9 cellular contexts compared by ENCODE assay signal in the genomic region with DNA sequence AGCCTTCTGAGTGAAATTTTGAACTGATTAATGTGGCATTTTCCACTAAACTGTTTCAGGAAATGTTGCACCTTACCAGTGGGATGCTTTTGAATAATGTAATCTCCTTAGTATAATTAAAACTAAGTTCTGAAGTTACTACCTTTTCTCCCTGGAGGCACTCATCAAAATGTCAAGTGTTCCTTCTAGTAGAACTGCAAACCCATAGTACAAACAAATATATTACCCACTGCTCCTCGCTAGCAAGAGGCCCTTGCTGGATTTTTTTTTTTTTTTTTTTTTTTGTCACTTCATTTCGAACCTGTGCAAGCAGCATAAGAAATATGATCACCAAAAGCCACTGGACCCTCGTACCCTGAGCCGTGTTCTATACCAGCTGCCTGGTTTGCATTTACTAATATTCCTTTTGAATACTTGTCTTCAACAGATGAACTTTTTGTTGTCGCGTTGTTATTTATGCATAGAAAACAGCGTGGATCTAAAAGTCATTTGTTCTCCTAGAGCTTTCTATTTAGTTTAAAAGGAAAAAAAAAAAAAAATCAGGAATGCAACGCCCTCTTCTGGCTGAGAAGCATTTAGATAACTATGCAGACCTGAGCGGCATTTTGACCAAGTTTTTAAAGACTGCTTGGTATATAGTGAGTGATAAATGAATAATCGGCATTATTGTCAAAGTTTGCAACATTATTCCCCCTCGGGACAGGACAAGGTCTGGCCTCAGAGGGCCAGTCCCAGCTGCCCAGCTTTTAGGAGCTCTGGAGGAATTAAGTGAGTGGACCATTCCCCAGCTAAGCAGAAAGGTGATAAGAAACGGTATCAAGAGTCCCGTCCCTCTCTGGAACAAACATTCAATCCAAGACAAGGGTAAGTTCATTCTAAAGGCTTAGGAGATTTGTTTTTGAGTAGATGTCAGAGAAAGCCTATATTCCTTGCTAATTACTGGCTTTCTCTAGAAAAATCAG.
DNase-seq lines count a peak whose midpoint lies in the region; ATAC-seq and TF ChIP-seq lines count a peak whose summit lies in the region.
"Had no signal": no experiment of that assay in that cellular context is flagged by ENCODE, and none has a peak within 500 bp of the region (broad histone marks: within the 10 kb centered on the region; RNA-seq: fewer than 3 reads in every experiment).

No MANE protein-coding gene starts in this region.

- H3K27ac Mint-ChIP-seq in CD8-positive, alpha-beta memory T cell, result no peak overlapping the region
- H3K27ac Mint-ChIP-seq: memory B cell had no signal

- no peak overlapping the region for H3K4me3 Mint-ChIP-seq in CD8-positive, alpha-beta memory T cell
- H3K4me3 Mint-ChIP-seq: memory B cell had no signal

- no peaks in the 10 kb centered on the region for H3K4me1 Mint-ChIP-seq in CD8-positive, alpha-beta memory T cell
- H3K4me1 Mint-ChIP-seq: memory B cell had no signal

- H3K9me3 ChIP-seq in right lobe of liver, result no peaks in the 10 kb centered on the region
- H3K9me3 ChIP-seq in CD8-positive, alpha-beta memory T cell (ENCODE audit: low read length), result no peaks in the 10 kb centered on the region

- POLR2A ChIA-PET in CD8-positive, alpha-beta memory T cell (lab: Charles Lee), result no interaction called here

- TF ChIP-seq RAD21 in Ishikawa (IDR thresholded peaks at IDR 0.05; ENCODE audit: low read depth), result peak; percentile 43

- H3K27me3 ChIP-seq in right lobe of liver, result no peaks in the 10 kb centered on the region
- H3K27me3 ChIP-seq in CD8-positive, alpha-beta memory T cell (ENCODE audit: insufficient read depth, low read length, poor library complexity, severe bottlenecking), result no peaks in the 10 kb centered on the region

- WGBS in right lobe of liver (ENCODE audit: insufficient coverage, low coverage, low lambda C conversion rate, missing lambda C conversion rate), result 12% methylated on average over 13 of the region's 13 CpGs

- no peak for TF ChIP-seq EP300 in Ishikawa (IDR thresholded peaks at IDR 0.05; ENCODE audit: borderline replicate concordance)

- TF ChIP-seq CTCF in right lobe of liver (IDR thresholded peaks at IDR 0.05), result peak in 3 of 4 donors; percentile 40 to 48 (median 41)

- no peak overlapping the region for H3K4me3 ChIP-seq in right lobe of liver
- no peak overlapping the region for H3K4me3 ChIP-seq in CD8-positive, alpha-beta memory T cell (ENCODE audit: low read length)

- DNase-seq in Caki2 (ENCODE audit: low read depth) (peak; percentile 6), amniotic epithelial cell (ENCODE audit: low read depth) (peak; percentile 20), right lobe of liver (no peak), T-helper 9 cell (no peak), HK-2 (ENCODE audit: unreplicated experiment) (no peak)
- DNase-seq in CD8-positive, alpha-beta memory T cell, result no peak

- no peaks in the 10 kb centered on the region for H3K36me3 Mint-ChIP-seq in CD8-positive, alpha-beta memory T cell
- H3K36me3 Mint-ChIP-seq: memory B cell had no signal

- peaks cover 0 to 2% (median 0%) of the 10 kb centered on the region in 5 donors for H3K9me3 Mint-ChIP-seq in CD8-positive, alpha-beta memory T cell
- H3K9me3 Mint-ChIP-seq: memory B cell had no signal

- peak in 2 of 4 donors; percentile 33 to 40 for ATAC-seq in right lobe of liver
- no peak for ATAC-seq in HG02973 (IDR thresholded peaks at IDR 0.05; ENCODE audit: unreplicated experiment)

- H3K27ac ChIP-seq in right lobe of liver, result no peak overlapping the region
- H3K27ac ChIP-seq in CD8-positive, alpha-beta memory T cell (ENCODE audit: low read depth, low read length), result no peak overlapping the region

- CTCF ChIA-PET in CD8-positive, alpha-beta memory T cell (lab: Charles Lee), result no interaction called here

- TF ChIP-seq POLR2A in right lobe of liver (IDR thresholded peaks at IDR 0.05), result no peak

- intact Hi-C loops in right lobe of liver (cut with DNase I), result no loop called here

- no peaks in the 10 kb centered on the region for H3K4me1 ChIP-seq in right lobe of liver
- no peaks in the 10 kb centered on the region for H3K4me1 ChIP-seq in CD8-positive, alpha-beta memory T cell (ENCODE audit: insufficient read depth, low read length)

- in situ Hi-C loops in Caki2 (cut with HindIII; ENCODE audit: low pct_unique_long_range_greater_than_20kb, low sequenced_read_pairs), result no loop called here

- H3K27me3 Mint-ChIP-seq in CD8-positive, alpha-beta memory T cell, result peaks cover 27 to 62% of the 10 kb centered on the region in 2 donors

- no peaks in the 10 kb centered on the region for H3K36me3 ChIP-seq in right lobe of liver
- H3K36me3 ChIP-seq in CD8-positive, alpha-beta memory T cell (ENCODE audit: insufficient read depth, low read length), result no peaks in the 10 kb centered on the region

TF ChIP-seq in Ishikawa, 13 proteins besides CTCF, POLR2A, EP300 and RAD21:
- TF ChIP-seq TCF12 (IDR thresholded peaks at IDR 0.05; ENCODE audit: low read depth) (no peak), TEAD4 (IDR thresholded peaks at IDR 0.05) (no peak), ZBTB7A (IDR thresholded peaks at IDR 0.05; ENCODE audit: low read depth) (no peak), REST (IDR thresholded peaks at IDR 0.05; ENCODE audit: low read depth) (no peak), TAF1 (IDR thresholded peaks at IDR 0.05; ENCODE audit: low read depth) (no peak), FOXM1 (IDR thresholded peaks at IDR 0.05; ENCODE audit: borderline replicate concordance, low read depth) (no peak), CREB1 (IDR thresholded peaks at IDR 0.05; ENCODE audit: low read depth) (no peak), NFIC (IDR thresholded peaks at IDR 0.05) (no peak), YY1 (IDR thresholded peaks at IDR 0.05; ENCODE audit: low read depth) (no peak), CEBPB (IDR thresholded peaks at IDR 0.05) (no peak), EGR1 (IDR thresholded peaks at IDR 0.05) (no peak)
- TF ChIP-seq, protein P1, sequence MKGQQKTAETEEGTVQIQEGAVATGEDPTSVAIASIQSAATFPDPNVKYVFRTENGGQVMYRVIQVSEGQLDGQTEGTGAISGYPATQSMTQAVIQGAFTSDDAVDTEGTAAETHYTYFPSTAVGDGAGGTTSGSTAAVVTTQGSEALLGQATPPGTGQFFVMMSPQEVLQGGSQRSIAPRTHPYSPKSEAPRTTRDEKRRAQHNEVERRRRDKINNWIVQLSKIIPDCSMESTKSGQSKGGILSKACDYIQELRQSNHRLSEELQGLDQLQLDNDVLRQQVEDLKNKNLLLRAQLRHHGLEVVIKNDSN (IDR thresholded peaks at IDR 0.05), result no peak
- TF ChIP-seq, protein P2, sequence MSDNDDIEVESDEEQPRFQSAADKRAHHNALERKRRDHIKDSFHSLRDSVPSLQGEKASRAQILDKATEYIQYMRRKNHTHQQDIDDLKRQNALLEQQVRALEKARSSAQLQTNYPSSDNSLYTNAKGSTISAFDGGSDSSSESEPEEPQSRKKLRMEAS (IDR thresholded peaks at IDR 0.05), result no peak
TF ChIP-seq in Ishikawa: peak in this region for 0.

Comparison
In these comparisons a context has a peak if more than half of its experiments do, and no peak if none do; other contexts are left out.
1. DNase-seq: peak in Caki2 (single experiment) and amniotic epithelial cell (single experiment); none in right lobe of liver (0 of 3), T-helper 9 cell (single experiment), CD8-positive, alpha-beta memory T cell (0 of 5) and HK-2 (single experiment).